ENCODE assay signal across 9 cellular contexts in the genomic region with DNA sequence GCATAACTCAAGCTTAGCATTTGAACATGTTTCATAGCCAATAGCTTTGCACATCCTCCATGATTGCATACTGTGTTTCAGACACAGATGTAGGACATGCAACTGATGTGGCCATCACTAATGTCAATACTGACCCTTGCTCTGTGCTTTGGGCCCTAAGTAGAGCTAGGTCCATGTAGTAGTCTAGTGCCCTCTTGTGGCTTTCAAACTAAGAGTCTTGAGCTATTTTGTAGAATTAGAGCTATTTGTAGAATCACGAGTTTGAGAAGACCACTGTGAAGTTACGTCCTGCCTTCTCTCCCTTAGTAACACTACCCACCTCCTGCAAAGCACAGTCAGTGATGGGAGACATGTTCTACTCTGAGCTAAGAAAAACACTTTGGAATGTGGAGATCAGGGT.
DNase-seq lines count a peak whose midpoint lies in the region; ATAC-seq, FAIRE-seq and TF ChIP-seq lines count a peak whose summit lies in the region.
"Had no signal": no experiment of that assay in that cellular context is flagged by ENCODE, and none has a peak within 500 bp of the region (broad histone marks: within the 10 kb centered on the region; RNA-seq: fewer than 3 reads in every experiment).

No MANE protein-coding gene starts in this region.

- intact Hi-C loops in kidney (cut with DNase I) (no loop called here), colonic mucosa (cut with DNase I) (loop anchor here (10.0 kb wide), 1 partner anchor 471 kb away; the partner anchor contains the start of gene IGFBP5)

- ATAC-seq in esophagus mucosa = no peak
- no peak for ATAC-seq in GM19455 (IDR thresholded peaks at IDR 0.05; ENCODE audit: unreplicated experiment)

- DNase-seq in NCI-H2107 treated with DMSO at 0.1 percent for 48 hours (lab: John Stamatoyannopoulos, UW; ENCODE audit: unreplicated experiment) (peak; percentile 72), NCI-H2107 (lab: John Stamatoyannopoulos, UW) (no peak), NCI-H2029 treated with DMSO at 0.1 percent for 48 hours (lab: John Stamatoyannopoulos, UW) (peak; percentile 39), astrocyte of the hippocampus (ENCODE audit: low read depth, low spot score) (peak; percentile 60), kidney (no peak), colonic mucosa (no peak)

- H3K27me3 ChIP-seq in colonic mucosa = no peaks in the 10 kb centered on the region
- H3K27me3 ChIP-seq: BLaER1 had no signal

- H3K36me3 ChIP-seq in kidney (ENCODE audit: control insufficient read depth in 1 of 2, insufficient read depth in 2 of 2, low read length in 2 of 2) (no peaks in the 10 kb centered on the region), colonic mucosa (no peaks in the 10 kb centered on the region)
- H3K36me3 ChIP-seq: BLaER1 had no signal

- H3K9me3 ChIP-seq in kidney (ENCODE audit: control insufficient read depth in 1 of 2, low read length in 2 of 2) (no peaks in the 10 kb centered on the region), colonic mucosa (no peaks in the 10 kb centered on the region)

- FAIRE-seq in kidney (lab: Jason Lieb, UNC) = no peak

- H3K4me1 ChIP-seq in kidney (ENCODE audit: control insufficient read depth in 1 of 2, insufficient read depth in 1 of 2, low read depth in 1 of 2, low read length in 2 of 2) (no peaks in the 10 kb centered on the region), colonic mucosa (no peaks in the 10 kb centered on the region)

- H3K9ac ChIP-seq in kidney (ENCODE audit: low read length in 2 of 2) = no peak overlapping the region
- no peak overlapping the region for H3K9ac ChIP-seq in colonic mucosa (ENCODE audit: low read depth in 2 of 2, low read length in 2 of 2)
- H3K9ac ChIP-seq: BLaER1 had no signal

- H3K27ac ChIP-seq in kidney (ENCODE audit: low read depth in 2 of 2, low read length in 2 of 2) (no peak overlapping the region), colonic mucosa (no peak overlapping the region)
- H3K27ac ChIP-seq: BLaER1 had no signal

- H3K4me3 ChIP-seq in kidney (ENCODE audit: low read length in 2 of 2) (no peak overlapping the region), colonic mucosa (no peak overlapping the region)
- H3K4me3 ChIP-seq: BLaER1 had no signal

- peak; percentile 60 for TF ChIP-seq CTCF in kidney (IDR thresholded peaks at IDR 0.05; ENCODE audit: borderline replicate concordance, extremely low read depth, insufficient read depth)
- no peak for TF ChIP-seq CTCF in colonic mucosa (IDR thresholded peaks at IDR 0.05)

Comparison
In these comparisons a context has a peak if more than half of its experiments do, and no peak if none do; other contexts are left out.
1. DNase-seq: peak in NCI-H2107 treated with DMSO at 0.1 percent for 48 hours (single experiment), NCI-H2029 treated with DMSO at 0.1 percent for 48 hours (single experiment) and astrocyte of the hippocampus (single experiment); none in NCI-H2107 (single experiment), kidney (single experiment) and colonic mucosa (single experiment).